1 cellular context compared by ENCODE assay signal in the genomic region with DNA sequence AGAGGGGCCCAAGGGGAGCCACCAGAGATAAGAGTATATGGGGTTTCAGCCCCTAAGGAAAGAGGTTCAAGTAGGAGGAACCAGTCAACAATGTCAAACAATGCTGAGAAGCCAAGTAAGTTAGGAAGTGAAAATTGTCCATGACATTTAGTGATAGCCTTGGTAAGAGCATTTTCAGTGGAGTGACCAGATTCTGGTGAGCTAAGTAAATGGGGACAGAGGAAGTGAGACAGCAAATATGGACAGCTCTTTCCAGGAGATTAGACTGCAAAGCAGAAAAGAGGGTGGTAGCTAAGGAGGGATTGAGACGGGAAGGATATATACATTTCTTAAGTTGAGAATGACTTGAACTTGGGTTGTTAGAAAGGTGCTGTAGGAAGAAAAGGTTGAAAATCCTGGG.
TF ChIP-seq lines count a peak whose summit lies in the region.

No MANE protein-coding gene starts in this region.

TF ChIP-seq in K562, 482 proteins besides CTCF, POLR2A, EP300 and RAD21 (continued from another document and continues in another):
- TF ChIP-seq, protein P1, sequence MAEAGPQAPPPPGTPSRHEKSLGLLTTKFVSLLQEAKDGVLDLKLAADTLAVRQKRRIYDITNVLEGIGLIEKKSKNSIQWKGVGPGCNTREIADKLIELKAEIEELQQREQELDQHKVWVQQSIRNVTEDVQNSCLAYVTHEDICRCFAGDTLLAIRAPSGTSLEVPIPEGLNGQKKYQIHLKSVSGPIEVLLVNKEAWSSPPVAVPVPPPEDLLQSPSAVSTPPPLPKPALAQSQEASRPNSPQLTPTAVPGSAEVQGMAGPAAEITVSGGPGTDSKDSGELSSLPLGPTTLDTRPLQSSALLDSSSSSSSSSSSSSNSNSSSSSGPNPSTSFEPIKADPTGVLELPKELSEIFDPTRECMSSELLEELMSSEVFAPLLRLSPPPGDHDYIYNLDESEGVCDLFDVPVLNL (CRISPR knock-in tag; IDR thresholded peaks at IDR 0.05; ENCODE audit: low read depth) = no peak
- TF ChIP-seq, protein P2, sequence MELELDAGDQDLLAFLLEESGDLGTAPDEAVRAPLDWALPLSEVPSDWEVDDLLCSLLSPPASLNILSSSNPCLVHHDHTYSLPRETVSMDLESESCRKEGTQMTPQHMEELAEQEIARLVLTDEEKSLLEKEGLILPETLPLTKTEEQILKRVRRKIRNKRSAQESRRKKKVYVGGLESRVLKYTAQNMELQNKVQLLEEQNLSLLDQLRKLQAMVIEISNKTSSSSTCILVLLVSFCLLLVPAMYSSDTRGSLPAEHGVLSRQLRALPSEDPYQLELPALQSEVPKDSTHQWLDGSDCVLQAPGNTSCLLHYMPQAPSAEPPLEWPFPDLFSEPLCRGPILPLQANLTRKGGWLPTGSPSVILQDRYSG (tag; conservative IDR thresholded peaks at IDR 0.05; ENCODE audit: low read depth) = no peak
- peak in 1 of 2 experiments; percentile 58; a peak in 1 of 4 replicates for TF ChIP-seq RCOR1 (IDR thresholded peaks at IDR 0.05; ENCODE audit: borderline replicate concordance in 1 of 2, low read depth in 2 of 2, low read length in 2 of 2)
- no peak for TF ChIP-seq ZNF263 (CRISPR knock-in tag; IDR thresholded peaks at IDR 0.05; ENCODE audit: borderline replicate concordance)
- TF ChIP-seq, protein P3, sequence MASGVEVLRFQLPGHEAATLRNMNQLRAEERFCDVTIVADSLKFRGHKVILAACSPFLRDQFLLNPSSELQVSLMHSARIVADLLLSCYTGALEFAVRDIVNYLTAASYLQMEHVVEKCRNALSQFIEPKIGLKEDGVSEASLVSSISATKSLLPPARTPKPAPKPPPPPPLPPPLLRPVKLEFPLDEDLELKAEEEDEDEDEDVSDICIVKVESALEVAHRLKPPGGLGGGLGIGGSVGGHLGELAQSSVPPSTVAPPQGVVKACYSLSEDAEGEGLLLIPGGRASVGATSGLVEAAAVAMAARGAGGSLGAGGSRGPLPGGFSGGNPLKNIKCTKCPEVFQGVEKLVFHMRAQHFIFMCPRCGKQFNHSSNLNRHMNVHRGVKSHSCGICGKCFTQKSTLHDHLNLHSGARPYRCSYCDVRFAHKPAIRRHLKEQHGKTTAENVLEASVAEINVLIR (CRISPR knock-in tag; IDR thresholded peaks at IDR 0.05) = no peak
- no peak for TF ChIP-seq SIX5 (IDR thresholded peaks at IDR 0.05; ENCODE audit: borderline replicate concordance in 1 of 2, insufficient read depth in 1 of 2, low read depth in 1 of 2, low read length in 2 of 2)
- TF ChIP-seq ZC3H11A (IDR thresholded peaks at IDR 0.05; ENCODE audit: low read depth, low read length) = no peak
- TF ChIP-seq ZNF778 (CRISPR knock-in tag; IDR thresholded peaks at IDR 0.05) = no peak
- TF ChIP-seq HDAC1 (IDR thresholded peaks at IDR 0.05) = peak in 1 of 2 experiments; percentile 67; a peak in 2 of 4 replicates
- TF ChIP-seq, protein P4, sequence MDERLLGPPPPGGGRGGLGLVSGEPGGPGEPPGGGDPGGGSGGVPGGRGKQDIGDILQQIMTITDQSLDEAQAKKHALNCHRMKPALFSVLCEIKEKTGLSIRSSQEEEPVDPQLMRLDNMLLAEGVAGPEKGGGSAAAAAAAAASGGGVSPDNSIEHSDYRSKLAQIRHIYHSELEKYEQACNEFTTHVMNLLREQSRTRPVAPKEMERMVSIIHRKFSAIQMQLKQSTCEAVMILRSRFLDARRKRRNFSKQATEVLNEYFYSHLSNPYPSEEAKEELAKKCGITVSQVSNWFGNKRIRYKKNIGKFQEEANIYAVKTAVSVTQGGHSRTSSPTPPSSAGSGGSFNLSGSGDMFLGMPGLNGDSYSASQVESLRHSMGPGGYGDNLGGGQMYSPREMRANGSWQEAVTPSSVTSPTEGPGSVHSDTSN (CRISPR knock-in tag; IDR thresholded peaks at IDR 0.05; ENCODE audit: low read depth) = no peak
- TF ChIP-seq, protein P4 (tag; conservative IDR thresholded peaks at IDR 0.05; ENCODE audit: low read depth) = no peak
- peak; percentile 18; the same call in 1 of the 2 replicates for TF ChIP-seq MAFF (IDR thresholded peaks at IDR 0.05; ENCODE audit: low read length)
- TF ChIP-seq NFE2 (IDR thresholded peaks at IDR 0.05; ENCODE audit: low read depth) = peak; percentile 83
- TF ChIP-seq TEAD4 (IDR thresholded peaks at IDR 0.05; ENCODE audit: low read length) = 0 out of 2 replicates have a peak, but pooled peaks have one; percentile 13
- no peak for TF ChIP-seq TEAD4 (CRISPR knock-in tag; IDR thresholded peaks at IDR 0.05; ENCODE audit: borderline replicate concordance)
- TF ChIP-seq CBX1 (IDR thresholded peaks at IDR 0.05; ENCODE audit: low read depth) = no peak
- no peak for TF ChIP-seq NFYB (IDR thresholded peaks at IDR 0.05; ENCODE audit: extremely low read depth, insufficient read length)
- peak; percentile 78 for TF ChIP-seq DPF2 (IDR thresholded peaks at IDR 0.05)
- TF ChIP-seq MIER1 (IDR thresholded peaks at IDR 0.05; ENCODE audit: low read depth) = no peak
- TF ChIP-seq ESRRB (CRISPR knock-in tag; IDR thresholded peaks at IDR 0.05; ENCODE audit: borderline replicate concordance) = no peak
- TF ChIP-seq CCNT2 (IDR thresholded peaks at IDR 0.05; ENCODE audit: borderline replicate concordance, extremely low read depth, insufficient read length, low read depth, low read length) = no peak
- TF ChIP-seq MCM3 (IDR thresholded peaks at IDR 0.05) = no peak
- TF ChIP-seq, protein P5, sequence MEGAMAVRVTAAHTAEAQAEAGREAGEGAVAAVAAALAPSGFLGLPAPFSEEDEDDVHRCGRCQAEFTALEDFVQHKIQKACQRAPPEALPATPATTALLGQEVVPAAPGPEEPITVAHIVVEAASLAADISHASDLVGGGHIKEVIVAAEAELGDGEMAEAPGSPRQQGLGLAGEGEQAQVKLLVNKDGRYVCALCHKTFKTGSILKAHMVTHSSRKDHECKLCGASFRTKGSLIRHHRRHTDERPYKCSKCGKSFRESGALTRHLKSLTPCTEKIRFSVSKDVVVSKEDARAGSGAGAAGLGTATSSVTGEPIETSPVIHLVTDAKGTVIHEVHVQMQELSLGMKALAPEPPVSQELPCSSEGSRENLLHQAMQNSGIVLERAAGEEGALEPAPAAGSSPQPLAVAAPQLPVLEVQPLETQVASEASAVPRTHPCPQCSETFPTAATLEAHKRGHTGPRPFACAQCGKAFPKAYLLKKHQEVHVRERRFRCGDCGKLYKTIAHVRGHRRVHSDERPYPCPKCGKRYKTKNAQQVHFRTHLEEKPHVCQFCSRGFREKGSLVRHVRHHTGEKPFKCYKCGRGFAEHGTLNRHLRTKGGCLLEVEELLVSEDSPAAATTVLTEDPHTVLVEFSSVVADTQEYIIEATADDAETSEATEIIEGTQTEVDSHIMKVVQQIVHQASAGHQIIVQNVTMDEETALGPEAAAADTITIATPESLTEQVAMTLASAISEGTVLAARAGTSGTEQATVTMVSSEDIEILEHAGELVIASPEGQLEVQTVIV (CRISPR knock-in tag; IDR thresholded peaks at IDR 0.05; ENCODE audit: borderline replicate concordance) = no peak
- TF ChIP-seq, protein P6, sequence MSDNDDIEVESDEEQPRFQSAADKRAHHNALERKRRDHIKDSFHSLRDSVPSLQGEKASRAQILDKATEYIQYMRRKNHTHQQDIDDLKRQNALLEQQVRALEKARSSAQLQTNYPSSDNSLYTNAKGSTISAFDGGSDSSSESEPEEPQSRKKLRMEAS (CRISPR knock-in tag; IDR thresholded peaks at IDR 0.05) = no peak
- TF ChIP-seq HMG20B (CRISPR knock-in tag; IDR thresholded peaks at IDR 0.05) = no peak
- TF ChIP-seq SREBF2 (CRISPR knock-in tag; IDR thresholded peaks at IDR 0.05) = no peak
- no peak for TF ChIP-seq ZNF766 (CRISPR knock-in tag; conservative IDR thresholded peaks at IDR 0.05)
- TF ChIP-seq, protein P7, sequence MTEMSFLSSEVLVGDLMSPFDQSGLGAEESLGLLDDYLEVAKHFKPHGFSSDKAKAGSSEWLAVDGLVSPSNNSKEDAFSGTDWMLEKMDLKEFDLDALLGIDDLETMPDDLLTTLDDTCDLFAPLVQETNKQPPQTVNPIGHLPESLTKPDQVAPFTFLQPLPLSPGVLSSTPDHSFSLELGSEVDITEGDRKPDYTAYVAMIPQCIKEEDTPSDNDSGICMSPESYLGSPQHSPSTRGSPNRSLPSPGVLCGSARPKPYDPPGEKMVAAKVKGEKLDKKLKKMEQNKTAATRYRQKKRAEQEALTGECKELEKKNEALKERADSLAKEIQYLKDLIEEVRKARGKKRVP (CRISPR knock-in tag; IDR thresholded peaks at IDR 0.05) = no peak
- TF ChIP-seq, protein P8, sequence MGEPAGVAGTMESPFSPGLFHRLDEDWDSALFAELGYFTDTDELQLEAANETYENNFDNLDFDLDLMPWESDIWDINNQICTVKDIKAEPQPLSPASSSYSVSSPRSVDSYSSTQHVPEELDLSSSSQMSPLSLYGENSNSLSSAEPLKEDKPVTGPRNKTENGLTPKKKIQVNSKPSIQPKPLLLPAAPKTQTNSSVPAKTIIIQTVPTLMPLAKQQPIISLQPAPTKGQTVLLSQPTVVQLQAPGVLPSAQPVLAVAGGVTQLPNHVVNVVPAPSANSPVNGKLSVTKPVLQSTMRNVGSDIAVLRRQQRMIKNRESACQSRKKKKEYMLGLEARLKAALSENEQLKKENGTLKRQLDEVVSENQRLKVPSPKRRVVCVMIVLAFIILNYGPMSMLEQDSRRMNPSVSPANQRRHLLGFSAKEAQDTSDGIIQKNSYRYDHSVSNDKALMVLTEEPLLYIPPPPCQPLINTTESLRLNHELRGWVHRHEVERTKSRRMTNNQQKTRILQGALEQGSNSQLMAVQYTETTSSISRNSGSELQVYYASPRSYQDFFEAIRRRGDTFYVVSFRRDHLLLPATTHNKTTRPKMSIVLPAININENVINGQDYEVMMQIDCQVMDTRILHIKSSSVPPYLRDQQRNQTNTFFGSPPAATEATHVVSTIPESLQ (CRISPR knock-in tag; IDR thresholded peaks at IDR 0.05) = no peak
- TF ChIP-seq, protein P9, sequence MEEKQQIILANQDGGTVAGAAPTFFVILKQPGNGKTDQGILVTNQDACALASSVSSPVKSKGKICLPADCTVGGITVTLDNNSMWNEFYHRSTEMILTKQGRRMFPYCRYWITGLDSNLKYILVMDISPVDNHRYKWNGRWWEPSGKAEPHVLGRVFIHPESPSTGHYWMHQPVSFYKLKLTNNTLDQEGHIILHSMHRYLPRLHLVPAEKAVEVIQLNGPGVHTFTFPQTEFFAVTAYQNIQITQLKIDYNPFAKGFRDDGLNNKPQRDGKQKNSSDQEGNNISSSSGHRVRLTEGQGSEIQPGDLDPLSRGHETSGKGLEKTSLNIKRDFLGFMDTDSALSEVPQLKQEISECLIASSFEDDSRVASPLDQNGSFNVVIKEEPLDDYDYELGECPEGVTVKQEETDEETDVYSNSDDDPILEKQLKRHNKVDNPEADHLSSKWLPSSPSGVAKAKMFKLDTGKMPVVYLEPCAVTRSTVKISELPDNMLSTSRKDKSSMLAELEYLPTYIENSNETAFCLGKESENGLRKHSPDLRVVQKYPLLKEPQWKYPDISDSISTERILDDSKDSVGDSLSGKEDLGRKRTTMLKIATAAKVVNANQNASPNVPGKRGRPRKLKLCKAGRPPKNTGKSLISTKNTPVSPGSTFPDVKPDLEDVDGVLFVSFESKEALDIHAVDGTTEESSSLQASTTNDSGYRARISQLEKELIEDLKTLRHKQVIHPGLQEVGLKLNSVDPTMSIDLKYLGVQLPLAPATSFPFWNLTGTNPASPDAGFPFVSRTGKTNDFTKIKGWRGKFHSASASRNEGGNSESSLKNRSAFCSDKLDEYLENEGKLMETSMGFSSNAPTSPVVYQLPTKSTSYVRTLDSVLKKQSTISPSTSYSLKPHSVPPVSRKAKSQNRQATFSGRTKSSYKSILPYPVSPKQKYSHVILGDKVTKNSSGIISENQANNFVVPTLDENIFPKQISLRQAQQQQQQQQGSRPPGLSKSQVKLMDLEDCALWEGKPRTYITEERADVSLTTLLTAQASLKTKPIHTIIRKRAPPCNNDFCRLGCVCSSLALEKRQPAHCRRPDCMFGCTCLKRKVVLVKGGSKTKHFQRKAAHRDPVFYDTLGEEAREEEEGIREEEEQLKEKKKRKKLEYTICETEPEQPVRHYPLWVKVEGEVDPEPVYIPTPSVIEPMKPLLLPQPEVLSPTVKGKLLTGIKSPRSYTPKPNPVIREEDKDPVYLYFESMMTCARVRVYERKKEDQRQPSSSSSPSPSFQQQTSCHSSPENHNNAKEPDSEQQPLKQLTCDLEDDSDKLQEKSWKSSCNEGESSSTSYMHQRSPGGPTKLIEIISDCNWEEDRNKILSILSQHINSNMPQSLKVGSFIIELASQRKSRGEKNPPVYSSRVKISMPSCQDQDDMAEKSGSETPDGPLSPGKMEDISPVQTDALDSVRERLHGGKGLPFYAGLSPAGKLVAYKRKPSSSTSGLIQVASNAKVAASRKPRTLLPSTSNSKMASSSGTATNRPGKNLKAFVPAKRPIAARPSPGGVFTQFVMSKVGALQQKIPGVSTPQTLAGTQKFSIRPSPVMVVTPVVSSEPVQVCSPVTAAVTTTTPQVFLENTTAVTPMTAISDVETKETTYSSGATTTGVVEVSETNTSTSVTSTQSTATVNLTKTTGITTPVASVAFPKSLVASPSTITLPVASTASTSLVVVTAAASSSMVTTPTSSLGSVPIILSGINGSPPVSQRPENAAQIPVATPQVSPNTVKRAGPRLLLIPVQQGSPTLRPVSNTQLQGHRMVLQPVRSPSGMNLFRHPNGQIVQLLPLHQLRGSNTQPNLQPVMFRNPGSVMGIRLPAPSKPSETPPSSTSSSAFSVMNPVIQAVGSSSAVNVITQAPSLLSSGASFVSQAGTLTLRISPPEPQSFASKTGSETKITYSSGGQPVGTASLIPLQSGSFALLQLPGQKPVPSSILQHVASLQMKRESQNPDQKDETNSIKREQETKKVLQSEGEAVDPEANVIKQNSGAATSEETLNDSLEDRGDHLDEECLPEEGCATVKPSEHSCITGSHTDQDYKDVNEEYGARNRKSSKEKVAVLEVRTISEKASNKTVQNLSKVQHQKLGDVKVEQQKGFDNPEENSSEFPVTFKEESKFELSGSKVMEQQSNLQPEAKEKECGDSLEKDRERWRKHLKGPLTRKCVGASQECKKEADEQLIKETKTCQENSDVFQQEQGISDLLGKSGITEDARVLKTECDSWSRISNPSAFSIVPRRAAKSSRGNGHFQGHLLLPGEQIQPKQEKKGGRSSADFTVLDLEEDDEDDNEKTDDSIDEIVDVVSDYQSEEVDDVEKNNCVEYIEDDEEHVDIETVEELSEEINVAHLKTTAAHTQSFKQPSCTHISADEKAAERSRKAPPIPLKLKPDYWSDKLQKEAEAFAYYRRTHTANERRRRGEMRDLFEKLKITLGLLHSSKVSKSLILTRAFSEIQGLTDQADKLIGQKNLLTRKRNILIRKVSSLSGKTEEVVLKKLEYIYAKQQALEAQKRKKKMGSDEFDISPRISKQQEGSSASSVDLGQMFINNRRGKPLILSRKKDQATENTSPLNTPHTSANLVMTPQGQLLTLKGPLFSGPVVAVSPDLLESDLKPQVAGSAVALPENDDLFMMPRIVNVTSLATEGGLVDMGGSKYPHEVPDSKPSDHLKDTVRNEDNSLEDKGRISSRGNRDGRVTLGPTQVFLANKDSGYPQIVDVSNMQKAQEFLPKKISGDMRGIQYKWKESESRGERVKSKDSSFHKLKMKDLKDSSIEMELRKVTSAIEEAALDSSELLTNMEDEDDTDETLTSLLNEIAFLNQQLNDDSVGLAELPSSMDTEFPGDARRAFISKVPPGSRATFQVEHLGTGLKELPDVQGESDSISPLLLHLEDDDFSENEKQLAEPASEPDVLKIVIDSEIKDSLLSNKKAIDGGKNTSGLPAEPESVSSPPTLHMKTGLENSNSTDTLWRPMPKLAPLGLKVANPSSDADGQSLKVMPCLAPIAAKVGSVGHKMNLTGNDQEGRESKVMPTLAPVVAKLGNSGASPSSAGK (IDR thresholded peaks at IDR 0.05) = no peak
- TF ChIP-seq ZNF134 (CRISPR knock-in tag; conservative IDR thresholded peaks at IDR 0.05) = no peak
